Comparison of ENCODE assay signal across 8 cellular contexts in the genomic region with DNA sequence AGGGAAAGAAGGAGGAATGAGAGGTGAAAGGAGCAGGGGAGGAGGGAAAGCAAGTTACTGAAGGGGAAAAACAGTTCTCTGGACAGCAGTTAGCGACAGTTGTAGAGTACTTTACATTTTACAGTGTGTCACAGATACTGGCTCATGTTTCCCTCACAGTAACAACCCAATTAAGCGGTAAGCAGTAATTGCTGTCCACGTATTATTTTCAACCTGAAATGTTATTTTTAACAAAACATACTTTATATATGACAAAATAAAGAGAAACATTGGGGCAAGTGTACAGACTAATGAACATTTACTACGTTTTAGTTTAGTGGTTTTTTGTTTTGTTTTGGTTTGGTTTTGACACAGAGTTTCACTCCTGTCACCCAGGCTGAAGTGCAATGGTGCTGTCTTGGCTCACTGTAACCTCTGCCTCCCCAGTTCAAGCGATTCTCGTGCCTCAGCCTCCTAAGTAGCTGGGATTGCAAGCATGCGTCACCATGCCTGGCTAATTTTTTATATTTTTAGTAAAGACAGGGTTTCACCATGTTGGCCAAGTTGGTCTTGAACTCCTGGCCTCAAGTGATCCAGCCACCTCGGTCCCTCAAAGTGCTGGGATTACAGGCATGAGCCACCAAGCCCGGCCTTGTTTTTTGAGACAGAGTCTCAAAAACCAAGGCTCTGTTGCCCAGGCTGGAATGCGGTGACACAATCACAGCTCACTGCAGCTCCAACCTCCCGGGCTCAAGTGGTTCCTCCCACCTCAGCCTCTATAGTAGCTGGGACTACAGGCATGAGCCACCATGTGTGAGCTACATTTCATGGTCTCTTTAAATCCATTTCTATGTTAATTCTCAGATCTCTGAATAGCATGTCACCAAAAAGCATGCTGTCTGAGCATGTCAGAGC. TPM values are rescaled to one million over a fixed set of nuclear protein-coding genes. Genes with fewer than 3 reads are reported as not detected.
DNase-seq lines count a peak whose midpoint lies in the region; ATAC-seq, FAIRE-seq and TF ChIP-seq lines count a peak whose summit lies in the region.

No MANE protein-coding gene starts in this region.

- peak overlapping the region; percentile 61 for H3K4me2 ChIP-seq in GM12878 (ENCODE audit: control insufficient read depth, insufficient read depth)
- H3K4me2 ChIP-seq in neural progenitor cell, result peak overlapping the region; percentile 63

- ATAC-seq in GM19324 (IDR thresholded peaks at IDR 0.05; ENCODE audit: low FRiP score, unreplicated experiment) (peak; percentile 30), GM12878 (peak; percentile 85)

- H3K27me3 ChIP-seq in HUES48 (ENCODE audit: control insufficient read depth, insufficient read depth, low read length), result no peaks in the 10 kb centered on the region; the same call in 1 of the 2 replicates
- H3K27me3 ChIP-seq in GM12878 (replicated peaks in 1 of 2; ENCODE audit: control insufficient read depth in 2 of 2, insufficient read depth in 2 of 2, low read length in 1 of 2), result no peaks in the 10 kb centered on the region; a peak in 1 of 4 replicates
- H3K27me3 ChIP-seq in neural progenitor cell, result no peaks in the 10 kb centered on the region
- H3K27me3 ChIP-seq in left ventricle myocardium inferior (ENCODE audit: low read depth), result peaks cover 39% of the 10 kb centered on the region

- peak overlapping the region; percentile 37 for H3K4me3 ChIP-seq in AG04449 (ENCODE audit: low read depth, low read length)
- peak overlapping the region; percentile 78 for H3K4me3 ChIP-seq in HUES48 (ENCODE audit: low read depth, low read length)
- H3K4me3 ChIP-seq in GM12878, result peak overlapping the region; percentile 23
- peak overlapping the region; percentile 47 for H3K4me3 ChIP-seq in neural progenitor cell
- H3K4me3 ChIP-seq in left ventricle myocardium inferior, result no peak overlapping the region

- H3K79me2 ChIP-seq in GM12878 (ENCODE audit: control insufficient read depth, insufficient read depth, low read length), result no peaks in the 10 kb centered on the region
- H3K79me2 ChIP-seq in neural progenitor cell (ENCODE audit: low read depth), result no peaks in the 10 kb centered on the region

- no peak for TF ChIP-seq RAD21 in GM12878 (IDR thresholded peaks at IDR 0.05; ENCODE audit: insufficient read depth, low read depth, low read length)

- SMC1A ChIA-PET in GM12878 (lab: Charles Lee; ENCODE audit: uncharacterized antibody, unreplicated experiment), result interaction anchor here (0.8 to 3.1 kb wide), 24 partner anchors 11 to 253 kb away, joined by 3 to 37 read pairs (median 4); no protein-coding TSS in a partner anchor

- H3K27me3 Mint-ChIP-seq in neural progenitor cell (ENCODE audit: insufficient read depth, low read depth), result peaks cover 11% of the 10 kb centered on the region

- FAIRE-seq in GM12878 (lab: Jason Lieb, UNC), result peak; percentile 54

- H3K4me3 Mint-ChIP-seq in neural progenitor cell, result peak overlapping the region; percentile 83

- H4K20me1 ChIP-seq in GM12878 (ENCODE audit: control insufficient read depth, insufficient read depth) (no peaks in the 10 kb centered on the region; the same call in 1 of the 2 replicates), neural progenitor cell (ENCODE audit: low read depth) (no peaks in the 10 kb centered on the region)

- POLR2A ChIA-PET in AG04449 (lab: Yijun Ruan, JAX) (interaction anchor here (1.1 to 1.4 kb wide), 4 partner anchors 132 to 195 kb away, joined by 3 to 5 read pairs (median 4); partner anchors contain the start of gene HMGN4), GM12878 (lab: Charles Lee) (interaction anchor here (0.6 to 1.3 kb wide), 4 partner anchors 14 to 227 kb away, joined by 3 to 4 read pairs (median 3); no protein-coding TSS in a partner anchor)

- CTCF ChIA-PET in AG04449 (lab: Yijun Ruan, JAX) (interaction anchor here (0.5 to 12.5 kb wide), 58 partner anchors 9 to 806 kb away, joined by 3 to 183 read pairs (median 5); partner anchors contain the start of genes ABT1 and HMGN4), GM12878 (lab: Yijun Ruan, JAX) (interaction anchor here (0.6 to 8.7 kb wide), 24 partner anchors 9 to 252 kb away, joined by 3 to 96 read pairs (median 5); no protein-coding TSS in a partner anchor)

- H3K27ac ChIP-seq in HUES48 (ENCODE audit: low read depth, low read length), result no peak overlapping the region
- 0 out of 2 replicates have a peak overlapping the region, but pooled peaks have one; percentile 10 for H3K27ac ChIP-seq in GM12878 (ENCODE audit: control insufficient read depth, insufficient read depth)
- no peak overlapping the region for H3K27ac ChIP-seq in neural progenitor cell
- H3K27ac ChIP-seq in left ventricle myocardium inferior (replicated peaks), result no peak overlapping the region

- no peaks in the 10 kb centered on the region for H3K36me3 ChIP-seq in HUES48 (ENCODE audit: control insufficient read depth, insufficient read depth, low read length)
- no peaks in the 10 kb centered on the region for H3K36me3 ChIP-seq in GM12878 (ENCODE audit: control insufficient read depth in 2 of 2, insufficient read depth in 2 of 2, low read length in 1 of 2)
- no peaks in the 10 kb centered on the region for H3K36me3 ChIP-seq in neural progenitor cell
- H3K36me3 ChIP-seq in left ventricle myocardium inferior, result no peaks in the 10 kb centered on the region

- H3F3A ChIP-seq in neural progenitor cell (ENCODE audit: low read depth), result no peaks in the 10 kb centered on the region

- H3K36me3 Mint-ChIP-seq in neural progenitor cell, result no peaks in the 10 kb centered on the region

- no peak overlapping the region for H3K27ac Mint-ChIP-seq in neural progenitor cell

- TF ChIP-seq CTCF in AG04449 (IDR thresholded peaks at IDR 0.05; ENCODE audit: insufficient read depth, low read length, missing control alignments) (no peak), GM12878 (IDR thresholded peaks at IDR 0.05 in 2 of 3, conservative IDR thresholded peaks at IDR 0.05 in 1 of 3; ENCODE audit: control insufficient read depth in 2 of 3, extremely low read depth in 1 of 3, insufficient read depth in 1 of 3, low read depth in 3 of 3, low read length in 3 of 3) (no peak), neural progenitor cell (IDR thresholded peaks at IDR 0.05) (no peak), left ventricle myocardium inferior (IDR thresholded peaks at IDR 0.05; ENCODE audit: borderline replicate concordance) (no peak)

- no peaks in the 10 kb centered on the region for H3K9me3 Mint-ChIP-seq in neural progenitor cell

- RAD21 ChIA-PET in GM12878 (lab: Charles Lee; ENCODE audit: unreplicated experiment), result interaction anchor here (0.6 to 3.6 kb wide), 24 partner anchors 9 to 800 kb away, joined by 3 to 50 read pairs (median 4); partner anchors contain the start of gene BTN2A2

- H2AFZ ChIP-seq in GM12878 (ENCODE audit: control insufficient read depth, low read depth, low read length), result peak overlapping the region; percentile 77
- H2AFZ ChIP-seq in neural progenitor cell (replicated peaks), result peak overlapping the region; percentile 91

- no peak for TF ChIP-seq EP300 in GM12878 (IDR thresholded peaks at IDR 0.05; ENCODE audit: borderline replicate concordance in 1 of 2, control insufficient read depth in 1 of 2, low read depth in 2 of 2, low read length in 2 of 2)

- no TSS peak for BruUV-seq in GM12878 (replicated peaks; lab: Mats Ljungman, UMichigan)

- DNase-seq in AG04449 (ENCODE audit: low read depth, low spot score) (no peak), GM12878 (ENCODE audit: low read depth, low spot score) (no peak), neural progenitor cell (ENCODE audit: low spot score) (peak; percentile 43), NCI-H774 (lab: John Stamatoyannopoulos, UW) (no peak), left ventricle myocardium inferior (no peak), nucleus accumbens (lab: John Stamatoyannopoulos, UW) (no peak)

- TF ChIP-seq POLR2A in GM12878 (IDR thresholded peaks at IDR 0.05; ENCODE audit: low read depth, low read length), result no peak

- peaks cover 4% of the 10 kb centered on the region for H3K4me1 Mint-ChIP-seq in neural progenitor cell

- no peaks in the 10 kb centered on the region for H3K9me3 ChIP-seq in HUES48 (ENCODE audit: control insufficient read depth, insufficient read depth, low read length)
- no peaks in the 10 kb centered on the region for H3K9me3 ChIP-seq in GM12878 (replicated peaks; ENCODE audit: control insufficient read depth, insufficient read depth, low read length)
- no peaks in the 10 kb centered on the region for H3K9me3 ChIP-seq in neural progenitor cell (ENCODE audit: low read depth)
- H3K9me3 ChIP-seq in left ventricle myocardium inferior (replicated peaks), result no peaks in the 10 kb centered on the region

- intact Hi-C loops in GM12878 (cut with micrococcal nuclease; ENCODE audit: unreplicated experiment) (loop anchor here (1.0 to 5.0 kb wide), 2 partner anchors 60 to 151 kb away; partner anchors contain the start of gene BTN3A1), left ventricle myocardium inferior (cut with micrococcal nuclease) (loop anchor here (5.0 kb wide), 1 partner anchor 255 kb away; the partner anchor contains the start of gene ABT1)

- H3K4me1 ChIP-seq in HUES48 (ENCODE audit: control insufficient read depth, insufficient read depth, low read length), result 0 out of 2 replicates have a peak, but pooled peaks cover under 1% of the 10 kb centered on the region
- peaks cover 15% of the 10 kb centered on the region for H3K4me1 ChIP-seq in GM12878 (ENCODE audit: control insufficient read depth, insufficient read depth, low read length)
- no peaks in the 10 kb centered on the region for H3K4me1 ChIP-seq in neural progenitor cell
- no peaks in the 10 kb centered on the region for H3K4me1 ChIP-seq in left ventricle myocardium inferior

- in situ Hi-C loops in GM12878 (cut with MboI), result no loop called here

- no peak overlapping the region for H3K9ac ChIP-seq in HUES48 (ENCODE audit: low read depth, low read length)
- H3K9ac ChIP-seq in GM12878 (ENCODE audit: control insufficient read depth, insufficient read depth, low read length), result no peak overlapping the region; the same call in 1 of the 2 replicates
- no peak overlapping the region for H3K9ac ChIP-seq in neural progenitor cell

- 20% methylated on average over 11 of the region's 11 CpGs for WGBS in GM12878 (ENCODE audit: insufficient coverage, insufficient replicate concordance, low lambda C conversion rate, missing lambda C conversion rate)

RNA-seq across cellular contexts. Expression of gene BTN3A2, which starts 22.6 kb away (rescaled TPM):
- total RNA-seq in GM12878 (2013; cell fraction: nucleolus; rRNA removed), result 134 and 147 TPM in 2 replicates
- 17.2 and 17.3 TPM in 2 replicates for total RNA-seq in GM12878 (2014; rRNA removed)
- 19.5 and 20.9 TPM in 2 replicates for total RNA-seq in GM12878 (2014; rRNA removed; fragmentation: Illumina TruSeq; extraction: Trizol)
- total RNA-seq in GM12878 (2021), result 26.1 and 27.8 TPM in 2 replicates
- polyA plus RNA-seq in GM12878 (2011; ENCODE audit: low read depth), result 22.1 TPM
- polyA plus RNA-seq in GM12878 (2011; rRNA removed), result 74.7 and 80.5 TPM in 2 replicates
- 40.4 and 44.5 TPM in 2 replicates for polyA plus RNA-seq in GM12878 (2011; cell fraction: cytosol; rRNA removed)
- polyA plus RNA-seq in GM12878 (2011; cell fraction: nucleus; rRNA removed), result 82.7 and 117 TPM in 2 replicates
- 26.4 and 31.9 TPM in 2 replicates for polyA plus RNA-seq in GM12878 (2012)
- polyA plus RNA-seq in GM12878 (2014; fragmentation: Illumina TruSeq; extraction: Trizol), result 25.1 and 25.2 TPM in 2 replicates
- polyA plus RNA-seq in GM12878 (2014; fragmentation: Nextera tagmentation; extraction: Ambion mirVana), result 10 to 100 TPM; 15.9 to 22.2 TPM
- 19.5 and 19.6 TPM in 2 replicates for polyA plus RNA-seq in GM12878 (2014; rRNA removed)
- 10 to 100 TPM; 13.6 to 14.7 TPM for polyA plus RNA-seq in GM12878 (2016; fragmentation: Nextera tagmentation; extraction: Ambion mirVana)
- 59.7 and 127 TPM in 2 replicates for polyA minus RNA-seq in GM12878 (2011; rRNA and poly(A)+ RNA removed)
- polyA minus RNA-seq in GM12878 (2011; cell fraction: cytosol; rRNA and poly(A)+ RNA removed), result 9.1 and 15.6 TPM in 2 replicates
- polyA minus RNA-seq in GM12878 (2011; cell fraction: nucleus; rRNA and poly(A)+ RNA removed), result 41.1 and 44.0 TPM in 2 replicates
- total RNA-seq in neural progenitor cell (ENCODE audit: low replicate concordance), result 3.2 and 5.9 TPM in 2 replicates
- total RNA-seq in left ventricle myocardium inferior, result 13.1 TPM

RNA-seq across cellular contexts. Expression of gene BTN2A2, which starts 40.6 kb away (rescaled TPM):
- total RNA-seq in GM12878 (2013; cell fraction: nucleolus; rRNA removed), result 227 and 232 TPM in 2 replicates
- 24.7 and 28.3 TPM in 2 replicates for total RNA-seq in GM12878 (2014; rRNA removed)
- total RNA-seq in GM12878 (2014; rRNA removed; fragmentation: Illumina TruSeq; extraction: Trizol), result 26.3 and 27.5 TPM in 2 replicates
- 28.5 and 32.7 TPM in 2 replicates for total RNA-seq in GM12878 (2021)
- polyA plus RNA-seq in GM12878 (2011; ENCODE audit: low read depth), result 17.7 TPM
- 70.8 and 76.4 TPM in 2 replicates for polyA plus RNA-seq in GM12878 (2011; rRNA removed)
- polyA plus RNA-seq in GM12878 (2011; cell fraction: cytosol; rRNA removed), result 54.8 and 60.3 TPM in 2 replicates
- 226 and 267 TPM in 2 replicates for polyA plus RNA-seq in GM12878 (2011; cell fraction: nucleus; rRNA removed)
- polyA plus RNA-seq in GM12878 (2012), result 20.4 and 30.9 TPM in 2 replicates
- 29.8 and 31.7 TPM in 2 replicates for polyA plus RNA-seq in GM12878 (2014; fragmentation: Illumina TruSeq; extraction: Trizol)
- polyA plus RNA-seq in GM12878 (2014; fragmentation: Nextera tagmentation; extraction: Ambion mirVana), result 10 to 100 TPM; 14.7 to 30.9 TPM
- polyA plus RNA-seq in GM12878 (2014; rRNA removed), result 25.9 and 29.4 TPM in 2 replicates
- polyA plus RNA-seq in GM12878 (2016; fragmentation: Nextera tagmentation; extraction: Ambion mirVana), result 10 to 100 TPM; 16.3 to 16.7 TPM
- polyA minus RNA-seq in GM12878 (2011; rRNA and poly(A)+ RNA removed), result 117 TPM in 2 replicates
- 14.4 and 20.5 TPM in 2 replicates for polyA minus RNA-seq in GM12878 (2011; cell fraction: cytosol; rRNA and poly(A)+ RNA removed)
- 83.3 and 115 TPM in 2 replicates for polyA minus RNA-seq in GM12878 (2011; cell fraction: nucleus; rRNA and poly(A)+ RNA removed)
- 28.2 and 30.9 TPM in 2 replicates for total RNA-seq in neural progenitor cell (ENCODE audit: low replicate concordance)
- total RNA-seq in left ventricle myocardium inferior, result 4.2 TPM

RNA-seq across cellular contexts. Expression of gene BTN3A1, which starts 59.7 kb away (rescaled TPM):
- total RNA-seq in GM12878 (2013; cell fraction: nucleolus; rRNA removed), result 206 and 211 TPM in 2 replicates
- total RNA-seq in GM12878 (2014; rRNA removed), result 16.4 and 21.0 TPM in 2 replicates
- 15.7 and 19.1 TPM in 2 replicates for total RNA-seq in GM12878 (2014; rRNA removed; fragmentation: Illumina TruSeq; extraction: Trizol)
- 17.6 and 19.5 TPM in 2 replicates for total RNA-seq in GM12878 (2021)
- 32.0 TPM for polyA plus RNA-seq in GM12878 (2011; ENCODE audit: low read depth)
- 60.1 and 64.3 TPM in 2 replicates for polyA plus RNA-seq in GM12878 (2011; rRNA removed)
- polyA plus RNA-seq in GM12878 (2011; cell fraction: cytosol; rRNA removed), result 33.3 and 43.0 TPM in 2 replicates
- polyA plus RNA-seq in GM12878 (2011; cell fraction: nucleus; rRNA removed), result 116 and 165 TPM in 2 replicates
- polyA plus RNA-seq in GM12878 (2012), result 33.4 and 39.6 TPM in 2 replicates
- 22.8 and 26.7 TPM in 2 replicates for polyA plus RNA-seq in GM12878 (2014; fragmentation: Illumina TruSeq; extraction: Trizol)
- polyA plus RNA-seq in GM12878 (2014; fragmentation: Nextera tagmentation; extraction: Ambion mirVana), result 1 to 10 TPM; 5.6 TPM
- 18.0 and 22.4 TPM in 2 replicates for polyA plus RNA-seq in GM12878 (2014; rRNA removed)
- 10 to 100 TPM in 1 of 2 experiments, 1 to 10 TPM in 1; 9.8 to 10.5 TPM for polyA plus RNA-seq in GM12878 (2016; fragmentation: Nextera tagmentation; extraction: Ambion mirVana)
- 61.2 and 67.0 TPM in 2 replicates for polyA minus RNA-seq in GM12878 (2011; rRNA and poly(A)+ RNA removed)
- 4.8 and 9.1 TPM in 2 replicates for polyA minus RNA-seq in GM12878 (2011; cell fraction: cytosol; rRNA and poly(A)+ RNA removed)
- polyA minus RNA-seq in GM12878 (2011; cell fraction: nucleus; rRNA and poly(A)+ RNA removed), result 26.5 and 28.0 TPM in 2 replicates
- total RNA-seq in neural progenitor cell (ENCODE audit: low replicate concordance), result 9.7 and 9.8 TPM in 2 replicates
- total RNA-seq in left ventricle myocardium inferior, result 9.7 TPM
